ENCODE assay signal across 23 cellular contexts in the genomic region with DNA sequence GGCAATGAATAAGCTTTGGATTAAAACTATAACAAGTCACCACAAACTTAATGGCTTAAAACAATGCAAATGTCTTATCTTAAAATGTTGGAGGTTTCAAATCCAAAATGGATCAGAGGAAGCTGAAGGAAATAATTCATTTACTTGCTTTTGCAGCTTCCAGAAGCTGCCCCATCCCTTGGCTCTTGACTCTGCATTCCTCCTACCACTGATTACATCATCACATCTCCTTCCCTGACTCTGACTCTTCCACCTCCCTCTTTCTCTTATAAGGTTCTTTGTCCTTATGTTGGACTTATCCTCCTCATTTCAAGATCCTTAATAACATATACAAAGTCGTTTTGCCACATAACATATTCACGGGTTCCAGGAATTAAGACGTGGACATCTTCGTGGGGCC.
DNase-seq lines count a peak whose midpoint lies in the region; ATAC-seq, FAIRE-seq and TF ChIP-seq lines count a peak whose summit lies in the region.
"Had no signal": no experiment of that assay in that cellular context is flagged by ENCODE, and none has a peak within 500 bp of the region (broad histone marks: within the 10 kb centered on the region; RNA-seq: fewer than 3 reads in every experiment).

No MANE protein-coding gene starts in this region.

- no TSS peak for BruUV-seq in K562 (replicated peaks; lab: Mats Ljungman, UMichigan)

- no peak overlapping the region for H3K4me3 Mint-ChIP-seq in GM23338
- H3K4me3 Mint-ChIP-seq: CD4-positive, CD25-positive, alpha-beta regulatory T cell; CD8-positive, alpha-beta memory T cell had no signal

- H3K36me3 ChIP-seq in GM23338 (ENCODE audit: insufficient read depth), result no peaks in the 10 kb centered on the region
- no peaks in the 10 kb centered on the region for H3K36me3 ChIP-seq in Karpas-422 (ENCODE audit: insufficient read depth, low read length)
- no peaks in the 10 kb centered on the region for H3K36me3 ChIP-seq in K562 (ENCODE audit: control insufficient read depth, insufficient read depth, low read length)
- no peaks in the 10 kb centered on the region for H3K36me3 ChIP-seq in sigmoid colon
- H3K36me3 ChIP-seq: BE2C had no signal

- H3K27me3 ChIP-seq in GM23338 (ENCODE audit: insufficient read depth) (no peaks in the 10 kb centered on the region), Karpas-422 (ENCODE audit: low read length) (no peaks in the 10 kb centered on the region), K562 (ENCODE audit: control insufficient read depth in 2 of 2, insufficient read depth in 2 of 2, low read length in 2 of 2) (no peaks in the 10 kb centered on the region), sigmoid colon (no peaks in the 10 kb centered on the region)
- H3K27me3 ChIP-seq: BE2C had no signal

- H3K27me3 Mint-ChIP-seq in GM23338 (ENCODE audit: insufficient read depth, low read depth, poor library complexity), result no peaks in the 10 kb centered on the region
- H3K27me3 Mint-ChIP-seq: CD4-positive, CD25-positive, alpha-beta regulatory T cell; CD8-positive, alpha-beta memory T cell had no signal

- POLR2A ChIA-PET in K562 (lab: Yijun Ruan, JAX), result no interaction called here

- DNase-seq in GM23338 (ENCODE audit: low spot score) (no peak), Karpas-422 (no peak), K562 (ENCODE audit: extremely low read depth in 1 of 4, low spot score in 3 of 4) (no peak), fibroblast of the aortic adventitia (ENCODE audit: low read depth) (peak; percentile 14), NCI-H2171 treated with DMSO at 0.1 percent for 48 hours (lab: John Stamatoyannopoulos, UW) (no peak), NCI-H2081 treated with DMSO at 0.1 percent for 48 hours (lab: John Stamatoyannopoulos, UW) (no peak), sigmoid colon (no peak)
- no peak for DNase-seq in stimulated activated CD4-positive, alpha-beta T cell treated with anti-CD3 and anti-CD28 coated beads, Interleukin-4, amount 100 ng/mL, for 4 hours
- DNase-seq: ACHN; BE2C; C1 segment of cervical spinal cord; CD4-positive, CD25-positive, alpha-beta regulatory T cell; CD8-positive, alpha-beta memory T cell; COR-L47; DMS 273 treated with DMSO at 0.1 percent for 48 hours; DMS53; DND-41; EL; HCEC 1CT had no signal

- H3K79me2 ChIP-seq in GM23338 (replicated peaks; ENCODE audit: insufficient read depth), result no peaks in the 10 kb centered on the region
- H3K79me2 ChIP-seq in Karpas-422 (ENCODE audit: low read length), result no peaks in the 10 kb centered on the region
- H3K79me2 ChIP-seq in K562 (ENCODE audit: control insufficient read depth, insufficient read depth, low read length), result no peaks in the 10 kb centered on the region

- TF ChIP-seq POLR2A in K562 (conservative IDR thresholded peaks at IDR 0.05), result no peak
- TF ChIP-seq POLR2A in sigmoid colon (IDR thresholded peaks at IDR 0.05), result no peak

- H3K9me2 ChIP-seq in GM23338 (ENCODE audit: insufficient read depth), result no peaks in the 10 kb centered on the region
- H3K9me2 ChIP-seq in Karpas-422 (replicated peaks; ENCODE audit: insufficient read depth, low read length), result no peaks in the 10 kb centered on the region

- H3K9ac ChIP-seq in Karpas-422 (ENCODE audit: low read length), result no peak overlapping the region
- H3K9ac ChIP-seq in K562 (ENCODE audit: insufficient read depth in 1 of 2, low read depth in 2 of 2, low read length in 2 of 2), result no peak overlapping the region

- H3K4me2 ChIP-seq in GM23338 (no peak overlapping the region), Karpas-422 (ENCODE audit: low read depth, low read length, poor library complexity, severe bottlenecking) (no peak overlapping the region), K562 (ENCODE audit: insufficient read depth, low read length) (no peak overlapping the region)

- peaks cover 28% of the 10 kb centered on the region for H3K4me1 Mint-ChIP-seq in GM23338
- H3K4me1 Mint-ChIP-seq: CD4-positive, CD25-positive, alpha-beta regulatory T cell; CD8-positive, alpha-beta memory T cell had no signal

- 9% methylated on average over 4 of the region's 4 CpGs for WGBS in K562 (ENCODE audit: insufficient coverage, low coverage, missing lambda C conversion rate)
- 86% methylated on average over 4 of the region's 4 CpGs for WGBS in sigmoid colon, 2 donors

- H3K9me3 ChIP-seq in Karpas-422 (ENCODE audit: low read length), result no peaks in the 10 kb centered on the region
- no peaks in the 10 kb centered on the region for H3K9me3 ChIP-seq in K562 (replicated peaks; ENCODE audit: control insufficient read depth, insufficient read depth, low read depth, low read length)
- H3K9me3 ChIP-seq in sigmoid colon, result no peaks in the 10 kb centered on the region
- H3K9me3 ChIP-seq: BE2C had no signal

- no peaks in the 10 kb centered on the region for H3K9me3 Mint-ChIP-seq in GM23338

- no peaks in the 10 kb centered on the region for H3F3A ChIP-seq in GM23338 (replicated peaks; ENCODE audit: low read depth)

- intact Hi-C loops in K562 (cut with micrococcal nuclease) (no loop called here), sigmoid colon (cut with DNase I) (no loop called here)

- H3K36me3 Mint-ChIP-seq in GM23338 (ENCODE audit: low read depth), result no peaks in the 10 kb centered on the region
- H3K36me3 Mint-ChIP-seq: CD4-positive, CD25-positive, alpha-beta regulatory T cell; CD8-positive, alpha-beta memory T cell had no signal

- no peak for FAIRE-seq in K562 (lab: Jason Lieb, UNC)
- FAIRE-seq: A204.1, GM12878, GM19239, H54 had no signal

- H3K9me1 ChIP-seq in K562 (ENCODE audit: control insufficient read depth, insufficient read depth, low read length), result no peaks in the 10 kb centered on the region

- H3K4me1 ChIP-seq in GM23338 (ENCODE audit: insufficient read depth) (peaks cover 23% of the 10 kb centered on the region), Karpas-422 (ENCODE audit: low read length) (peaks cover 59% of the 10 kb centered on the region), K562 (replicated peaks in 1 of 2; ENCODE audit: control insufficient read depth in 2 of 2, insufficient read depth in 2 of 2, low read length in 2 of 2) (no peaks in the 10 kb centered on the region; a peak in 1 of 5 replicates), sigmoid colon (no peaks in the 10 kb centered on the region)
- H3K4me1 ChIP-seq: BE2C had no signal

- H3K27ac ChIP-seq in GM23338 (ENCODE audit: low read depth), result no peak overlapping the region
- H3K27ac ChIP-seq in Karpas-422 (ENCODE audit: low read length), result no peak overlapping the region
- no peak overlapping the region for H3K27ac ChIP-seq in K562 (ENCODE audit: extremely low read depth, low read depth, low read length)
- no peak overlapping the region for H3K27ac ChIP-seq in sigmoid colon

- ATAC-seq in GM23338, result no peak
- peak; percentile 58 for ATAC-seq in K562
- ATAC-seq: GM12878 had no signal

- CTCF ChIA-PET in K562 (lab: Yijun Ruan, JAX; ENCODE audit: low intra/inter-chr PET ratio), result no interaction called here

- no peak overlapping the region for H3K4me3 ChIP-seq in GM23338
- H3K4me3 ChIP-seq in Karpas-422 (ENCODE audit: low read length), result no peak overlapping the region
- no peak overlapping the region for H3K4me3 ChIP-seq in K562
- H3K4me3 ChIP-seq in fibroblast of the aortic adventitia (ENCODE audit: low read depth, low read length), result no peak overlapping the region
- no peak overlapping the region for H3K4me3 ChIP-seq in sigmoid colon
- H3K4me3 ChIP-seq: GM12878 had no signal

- no peak for TF ChIP-seq CTCF in GM23338 (conservative IDR thresholded peaks at IDR 0.05; ENCODE audit: low read depth in 2 of 2)
- TF ChIP-seq CTCF in K562 (IDR thresholded peaks at IDR 0.05 in 2 of 3, conservative IDR thresholded peaks at IDR 0.05 in 1 of 3; ENCODE audit: insufficient read depth in 2 of 3, low read depth in 1 of 3, low read length in 3 of 3), result no peak
- no peak for TF ChIP-seq CTCF in fibroblast of the aortic adventitia (IDR thresholded peaks at IDR 0.05; ENCODE audit: insufficient read depth, low read length)
- TF ChIP-seq CTCF in sigmoid colon (IDR thresholded peaks at IDR 0.05), result no peak

- peak overlapping the region; percentile 67; the same call in 1 of the 2 replicates for H2AFZ ChIP-seq in GM23338
- peak overlapping the region; percentile 68 for H2AFZ ChIP-seq in Karpas-422 (ENCODE audit: low read length)
- H2AFZ ChIP-seq in K562 (ENCODE audit: low read depth, low read length), result no peak overlapping the region

- H4K20me1 ChIP-seq in GM23338 (replicated peaks; ENCODE audit: insufficient read depth), result no peaks in the 10 kb centered on the region
- H4K20me1 ChIP-seq in Karpas-422 (ENCODE audit: insufficient read depth, low read depth, low read length), result no peaks in the 10 kb centered on the region
- no peaks in the 10 kb centered on the region for H4K20me1 ChIP-seq in K562 (replicated peaks; ENCODE audit: control insufficient read depth, insufficient read depth, low read length)

- in situ Hi-C loops in K562 (cut with MboI), result no loop called here

- no peak for TF ChIP-seq RAD21 in K562 (CRISPR knock-in tag; conservative IDR thresholded peaks at IDR 0.05 in 1 of 2, IDR thresholded peaks at IDR 0.05 in 1 of 2)

- TF ChIP-seq EP300 in K562 (IDR thresholded peaks at IDR 0.05; ENCODE audit: low read length), result no peak
- no peak for TF ChIP-seq EP300 in sigmoid colon (IDR thresholded peaks at IDR 0.05)

- H3K27ac Mint-ChIP-seq in GM23338, result no peak overlapping the region; the same call in 1 of the 2 replicates
- H3K27ac Mint-ChIP-seq: CD4-positive, CD25-positive, alpha-beta regulatory T cell; CD8-positive, alpha-beta memory T cell had no signal

TF ChIP-seq in GM23338, 12 proteins besides CTCF, POLR2A, EP300 and RAD21 (continues in another document):
- TF ChIP-seq CREB1 (CRISPR knock-in tag; IDR thresholded peaks at IDR 0.05; ENCODE audit: low read depth) (no peak), EZH2 (IDR thresholded peaks at IDR 0.05; ENCODE audit: low read depth, unreplicated experiment) (no peak), POLR2AphosphoS5 (IDR thresholded peaks at IDR 0.05; ENCODE audit: low read depth) (no peak)

TF ChIP-seq in K562, 482 proteins besides CTCF, POLR2A, EP300 and RAD21 (continues in another document):
- TF ChIP-seq SAP30 (IDR thresholded peaks at IDR 0.05; ENCODE audit: borderline replicate concordance, insufficient read depth, low read depth, low read length, poor library complexity, severe bottlenecking) (no peak), FOSL1 (tag; conservative IDR thresholded peaks at IDR 0.05) (peak; percentile 41; the same call in 1 of the 2 replicates), CEBPG (CRISPR knock-in tag; IDR thresholded peaks at IDR 0.05) (no peak), CEBPG (tag; conservative IDR thresholded peaks at IDR 0.05 in 1 of 2, IDR thresholded peaks at IDR 0.05 in 1 of 2) (0 out of 4 replicates have a peak, but pooled peaks have one; percentile 17 to 26), NELFE (IDR thresholded peaks at IDR 0.05; ENCODE audit: insufficient read depth, insufficient read length) (no peak), PURB (CRISPR knock-in tag; IDR thresholded peaks at IDR 0.05; ENCODE audit: low read depth) (no peak)
